6 cellular contexts compared by ENCODE assay signal in the genomic region with DNA sequence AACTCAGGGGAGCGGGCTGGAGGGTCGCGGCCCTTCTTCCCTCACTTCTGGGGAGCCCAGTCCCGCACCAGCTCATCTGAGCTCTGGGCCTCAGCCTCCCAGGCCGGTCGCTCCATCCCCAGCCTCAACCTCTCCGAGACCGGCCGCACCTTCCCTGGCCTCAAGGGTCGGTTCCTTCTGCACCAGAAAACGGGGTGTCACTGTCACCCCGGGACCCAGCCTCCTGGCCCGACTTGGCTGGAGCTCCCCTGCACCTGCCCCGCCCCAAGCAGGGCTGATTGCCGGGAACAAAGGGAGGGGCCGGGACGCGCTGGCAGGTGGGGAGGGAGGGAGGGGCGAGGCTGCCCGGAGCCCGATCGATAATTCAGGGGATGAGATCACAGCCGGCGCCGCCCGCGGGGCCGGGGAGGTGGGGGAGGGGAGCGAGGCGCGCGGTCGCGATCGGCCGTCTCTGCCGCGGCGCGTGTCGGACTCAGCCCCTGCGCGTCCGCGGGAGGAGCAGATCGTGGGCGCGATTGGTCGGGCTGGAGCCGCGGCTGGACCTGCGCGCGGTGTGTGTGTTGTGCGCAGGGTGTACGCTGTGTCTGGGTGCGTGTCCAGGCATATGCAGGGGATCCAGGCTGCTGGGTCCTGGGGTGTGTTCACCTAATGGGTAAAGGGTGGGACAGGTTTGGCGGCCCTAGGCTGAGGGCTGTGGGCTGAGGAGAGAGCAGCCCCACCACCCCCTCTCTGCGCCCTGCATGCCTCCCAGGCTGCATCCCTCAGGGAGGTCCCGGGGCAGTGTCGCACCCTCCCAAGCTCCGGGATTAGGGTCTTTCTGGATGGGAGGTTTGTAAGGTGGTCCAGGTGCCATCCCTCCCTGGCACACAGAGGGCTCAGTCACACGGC. TPM values are rescaled to one million over a fixed set of nuclear protein-coding genes. Genes with fewer than 3 reads are reported as not detected.
DNase-seq lines count a peak whose midpoint lies in the region; ATAC-seq and TF ChIP-seq lines count a peak whose summit lies in the region.

No MANE protein-coding gene starts in this region.

- TF ChIP-seq CTCF in 22Rv1 (IDR thresholded peaks at IDR 0.05): no peak
- TF ChIP-seq CTCF in cardiac muscle cell (IDR thresholded peaks at IDR 0.05; ENCODE audit: low read depth, low read length): no peak

- H3K4me3 ChIP-seq in cardiac muscle cell: peak overlapping the region; percentile 58

- no peaks in the 10 kb centered on the region for H3K9me3 ChIP-seq in cardiac muscle cell (ENCODE audit: low read depth)

- H3K4me1 Mint-ChIP-seq in stimulated activated naive CD8-positive, alpha-beta T cell treated with anti-CD3 and anti-CD28 coated beads, Interleukin-15, amount 100 ng/mL, for 72 hours: peaks cover 6% of the 10 kb centered on the region

- no peaks in the 10 kb centered on the region for H3K36me3 ChIP-seq in cardiac muscle cell

- H3K27ac Mint-ChIP-seq in stimulated activated naive CD8-positive, alpha-beta T cell treated with anti-CD3 and anti-CD28 coated beads, Interleukin-15, amount 100 ng/mL, for 72 hours: no peak overlapping the region

- DNase-seq in NCI-H510A (lab: John Stamatoyannopoulos, UW) (peak; percentile 75), cardiac muscle cell (ENCODE audit: low read depth in 1 of 2, low spot score in 1 of 2) (peak in 1 of 2 donors; percentile 39)
- no peak for DNase-seq in stimulated activated naive CD8-positive, alpha-beta T cell treated with anti-CD3 and anti-CD28 coated beads, Interleukin-15, amount 100 ng/mL, for 72 hours

- H3K27ac ChIP-seq in 22Rv1 (peak overlapping the region; percentile 72), cardiac muscle cell (no peak overlapping the region)

- ATAC-seq in stimulated activated naive CD8-positive, alpha-beta T cell treated with anti-CD3 and anti-CD28 coated beads, Interleukin-15, amount 100 ng/mL, for 72 hours: peak; percentile 22
- ATAC-seq in HG03460 (IDR thresholded peaks at IDR 0.05; ENCODE audit: unreplicated experiment) (no peak), HG03139 (IDR thresholded peaks at IDR 0.05; ENCODE audit: unreplicated experiment) (no peak)

- no peaks in the 10 kb centered on the region for H3K4me1 ChIP-seq in cardiac muscle cell (ENCODE audit: low read depth)

- H3K27me3 Mint-ChIP-seq in stimulated activated naive CD8-positive, alpha-beta T cell treated with anti-CD3 and anti-CD28 coated beads, Interleukin-15, amount 100 ng/mL, for 72 hours: peaks cover 28% of the 10 kb centered on the region

- H3K27me3 ChIP-seq in cardiac muscle cell: peaks cover 10% of the 10 kb centered on the region

- peaks cover 6 to 14% of the 10 kb centered on the region in 2 donors for H3K9me3 Mint-ChIP-seq in stimulated activated naive CD8-positive, alpha-beta T cell treated with anti-CD3 and anti-CD28 coated beads, Interleukin-15, amount 100 ng/mL, for 72 hours

- H3K4me3 Mint-ChIP-seq in stimulated activated naive CD8-positive, alpha-beta T cell treated with anti-CD3 and anti-CD28 coated beads, Interleukin-15, amount 100 ng/mL, for 72 hours: peak overlapping the region; percentile 59 to 83

RNA-seq across cellular contexts. Expression of a gene that starts 1.1 kb away (rescaled TPM):
- 33.6 and 56.9 TPM in 2 replicates for total RNA-seq in cardiac muscle cell
- 39.9 and 54.6 TPM in 2 replicates for polyA plus RNA-seq in cardiac muscle cell

RNA-seq across cellular contexts. Expression of a gene that starts 34.4 kb away (rescaled TPM):
- total RNA-seq in cardiac muscle cell: 0.70 and 2.2 TPM in 2 replicates
- 2.5 and 3.4 TPM in 2 replicates for polyA plus RNA-seq in cardiac muscle cell

RNA-seq across cellular contexts. Expression of a gene that starts 45.4 kb away (rescaled TPM):
- total RNA-seq in cardiac muscle cell: 67.1 and 71.1 TPM in 2 replicates
- 55.8 and 56.2 TPM in 2 replicates for polyA plus RNA-seq in cardiac muscle cell

RNA-seq across cellular contexts. Expression of a gene that starts 53.0 kb away (rescaled TPM):
- total RNA-seq in cardiac muscle cell: 4.1 and 5.4 TPM in 2 replicates
- 3.0 and 3.4 TPM in 2 replicates for polyA plus RNA-seq in cardiac muscle cell
